In the genomic region with DNA sequence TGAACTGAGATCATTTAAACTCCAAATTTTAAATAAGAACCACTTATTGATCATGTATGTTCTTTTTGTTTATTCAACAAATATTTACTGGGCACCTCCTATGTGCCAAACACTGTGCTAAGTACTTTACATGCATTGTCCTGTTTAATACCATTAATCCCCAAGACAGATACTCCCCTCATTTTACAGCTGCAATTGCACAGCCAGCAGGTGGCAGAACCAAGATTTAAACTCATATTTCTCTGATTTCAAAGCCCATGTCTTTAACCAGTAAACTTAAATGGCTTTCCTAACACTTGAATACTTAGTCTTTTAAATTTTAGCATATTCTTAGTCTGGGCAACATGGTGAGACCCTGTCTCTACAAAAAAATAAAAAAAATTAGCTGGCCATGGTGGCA, we compare ENCODE assay signal across 8 cellular contexts. TPM values are rescaled to one million over a fixed set of nuclear protein-coding genes. Genes with fewer than 3 reads are reported as not detected.
DNase-seq lines count a peak whose midpoint lies in the region; ATAC-seq and TF ChIP-seq lines count a peak whose summit lies in the region.

No MANE protein-coding gene starts in this region.

- H3K9me3 ChIP-seq in smooth muscle cell (replicated peaks; ENCODE audit: low read depth) (no peaks in the 10 kb centered on the region), aorta (ENCODE audit: control insufficient read depth, low read length) (no peaks in the 10 kb centered on the region)

- H3K4me2 ChIP-seq in smooth muscle cell, result no peak overlapping the region

- H3K4me1 ChIP-seq in smooth muscle cell (ENCODE audit: low read depth) (no peaks in the 10 kb centered on the region), aorta (ENCODE audit: control insufficient read depth in 1 of 2, insufficient read depth in 2 of 2, low read length in 2 of 2) (no peaks in the 10 kb centered on the region)

- no peak for ATAC-seq in aorta (ENCODE audit: low FRiP score)

- intact Hi-C loops in aorta (cut with DNase I), result loop anchor here in 1 of 2 donors (5.0 kb wide), 1 partner anchor 61 kb away; a partner anchor contains a TSS

- H3K79me2 ChIP-seq in smooth muscle cell (ENCODE audit: low read depth), result no peaks in the 10 kb centered on the region

- peak; percentile 24 for DNase-seq in stimulated activated CD4-positive, alpha-beta T cell treated with anti-CD3 and anti-CD28 coated beads, Interleukin-4, amount 100 ng/mL, for 24 hours
- DNase-seq in stimulated activated CD4-positive, alpha-beta T cell treated with anti-CD3 and anti-CD28 coated beads, Interleukin-12 subunit alpha, Interleukin-12 subunit beta, amount 100 ng/mL, for 4 hours, result no peak
- DNase-seq in RPMI7951 (ENCODE audit: low read depth) (peak; percentile 1), epithelial cell of esophagus (ENCODE audit: low read depth) (peak; percentile 36), smooth muscle cell (lab: John Stamatoyannopoulos, UW; ENCODE audit: unreplicated experiment) (no peak), aorta (no peak), NK-92 (lab: John Stamatoyannopoulos, UW; ENCODE audit: unreplicated experiment) (no peak), ureter (ENCODE audit: low spot score) (no peak)

- H3K36me3 ChIP-seq in smooth muscle cell (ENCODE audit: low read depth), result no peaks in the 10 kb centered on the region
- peaks cover 0 to 2% of the 10 kb centered on the region in 2 donors for H3K36me3 ChIP-seq in aorta (ENCODE audit: control insufficient read depth in 1 of 2, insufficient read depth in 2 of 2, low read length in 1 of 2)

- H3K27ac ChIP-seq in smooth muscle cell (ENCODE audit: low read depth) (no peak overlapping the region), aorta (ENCODE audit: low read depth in 1 of 2, low read length in 2 of 2) (no peak overlapping the region)

- H3K4me3 ChIP-seq in epithelial cell of esophagus (ENCODE audit: low read length) (no peak overlapping the region), smooth muscle cell (no peak overlapping the region), aorta (ENCODE audit: low read length in 2 of 2) (no peak overlapping the region)

- no peak overlapping the region for H3K9ac ChIP-seq in smooth muscle cell (ENCODE audit: low read depth)

- H3F3A ChIP-seq in smooth muscle cell (ENCODE audit: low read depth), result no peaks in the 10 kb centered on the region

- no peak overlapping the region for H2AFZ ChIP-seq in smooth muscle cell (ENCODE audit: low read depth)

- peak; percentile 55 for TF ChIP-seq CTCF in epithelial cell of esophagus (IDR thresholded peaks at IDR 0.05; ENCODE audit: insufficient read depth, low read depth, low read length, missing control alignments)
- peak; percentile 28 for TF ChIP-seq CTCF in smooth muscle cell (IDR thresholded peaks at IDR 0.05; ENCODE audit: borderline replicate concordance, insufficient read depth, poor library complexity, severe bottlenecking)

- H4K20me1 ChIP-seq in smooth muscle cell (ENCODE audit: low read depth), result no peaks in the 10 kb centered on the region

- H3K27me3 ChIP-seq in smooth muscle cell (ENCODE audit: low read depth) (no peaks in the 10 kb centered on the region), aorta (ENCODE audit: control insufficient read depth in 1 of 2, insufficient read depth in 2 of 2, low read length in 1 of 2) (no peaks in the 10 kb centered on the region)

RNA-seq across cellular contexts. Expression of a gene that starts 43.4 kb away (rescaled TPM):
- total RNA-seq in RPMI7951 (2014; rRNA removed; shearing (Covaris generic)), result 1.7 TPM in 2 replicates
- total RNA-seq in smooth muscle cell (1.8 and 3.0 TPM in 2 replicates), aorta (1 to 10 TPM; 6.2 to 7.9 TPM), ureter (12.2 TPM)
- polyA plus RNA-seq in smooth muscle cell (0.96 and 1.1 TPM in 2 replicates), aorta (1 to 10 TPM; 1.0 to 1.5 TPM)

Comparison
In these comparisons a context has a peak if more than half of its experiments do, and no peak if none do; other contexts are left out.
1. DNase-seq: peak in stimulated activated CD4-positive, alpha-beta T cell treated with anti-CD3 and anti-CD28 coated beads, Interleukin-4, amount 100 ng/mL, for 24 hours (single experiment), RPMI7951 (single experiment) and epithelial cell of esophagus (single experiment); none in stimulated activated CD4-positive, alpha-beta T cell treated with anti-CD3 and anti-CD28 coated beads, Interleukin-12 subunit alpha, Interleukin-12 subunit beta, amount 100 ng/mL, for 4 hours (single experiment), smooth muscle cell (single experiment), aorta (0 of 2), NK-92 (single experiment) and ureter (single experiment).